ENCODE assay signal across 25 cellular contexts in genomic region chr2:151380617-151381235, GRCh38. TPM values are rescaled to one million over a fixed set of nuclear protein-coding genes. Genes with fewer than 3 reads are reported as not detected.
"Had no signal": no experiment of that assay in that cellular context is flagged by ENCODE, and none has a peak within 500 bp of the region (broad histone marks: within the 10 kb centered on the region; RNA-seq: fewer than 3 reads in every experiment).

No MANE protein-coding gene starts in this region.

- DNase-seq: activated CD4-positive, alpha-beta T cell treated with anti-CD3 and anti-CD28 coated beads for 48 hours; activated CD4-positive, CD25-positive, alpha-beta regulatory T cell; activated CD8-positive, alpha-beta T cell treated with anti-CD3 and anti-CD28 coated beads for 36 hours; activated effector memory CD4-positive, alpha-beta T cell treated with Interleukin-2 at 50 U/mL for 16 hours; activated naive CD4-positive, alpha-beta T cell treated with anti-CD3 and anti-CD28 coated beads, Interleukin-2, amount 10 ng/mL, durations not matched to agents 7 days and 5 days; activated naive CD8-positive, alpha-beta T cell treated with anti-CD3 and anti-CD28 coated beads, Interleukin-2, amount 50 U/mL, for 24 hours; activated T-cell treated with anti-CD3 and anti-CD28 coated beads, Interleukin-2, amount 50 U/mL, for 1 hour; cerebellar nuclear complex; cortex of kidney; gastrocnemius medialis; head of caudate nucleus; nucleus accumbens; stimulated activated CD4-positive, alpha-beta T cell treated with anti-CD3 and anti-CD28 coated beads, Interleukin-2, amount 100 ng/mL, for 24 hours; stimulated activated naive CD4-positive, alpha-beta T cell treated with Interleukin-2 at 50 U/mL for 16 hours; substantia nigra; T-helper 17 cell; transverse colon had no signal

- H3K27me3 ChIP-seq: ascending aorta, gastrocnemius medialis, right atrium auricular region, transverse colon had no signal

- H3K36me3 ChIP-seq: ascending aorta, gastrocnemius medialis, right atrium auricular region, transverse colon had no signal

- H3K4me1 Mint-ChIP-seq: activated naive CD8-positive, alpha-beta T cell treated with anti-CD3 and anti-CD28 coated beads, Interleukin-2, amount 50 U/mL, for 24 hours; nephron had no signal

- ATAC-seq: activated CD8-positive, alpha-beta T cell treated with anti-CD3 and anti-CD28 coated beads for 36 hours; activated naive CD8-positive, alpha-beta T cell treated with anti-CD3 and anti-CD28 coated beads, Interleukin-2, amount 50 U/mL, for 24 hours; gastrocnemius medialis; T-helper 17 cell had no signal

- FAIRE-seq: bronchial epithelial cell, keratinocyte had no signal

- H3K27ac Mint-ChIP-seq: activated CD8-positive, alpha-beta T cell treated with anti-CD3 and anti-CD28 coated beads for 36 hours; activated naive CD4-positive, alpha-beta T cell treated with anti-CD3 and anti-CD28 coated beads, Interleukin-2, amount 10 ng/mL, durations not matched to agents 7 days and 5 days; activated naive CD8-positive, alpha-beta T cell treated with anti-CD3 and anti-CD28 coated beads, Interleukin-2, amount 50 U/mL, for 24 hours; nephron; progenitor cell of endocrine pancreas; T-helper 17 cell had no signal

- H3K9me3 Mint-ChIP-seq: activated CD8-positive, alpha-beta T cell treated with anti-CD3 and anti-CD28 coated beads for 36 hours; activated naive CD4-positive, alpha-beta T cell treated with anti-CD3 and anti-CD28 coated beads, Interleukin-2, amount 10 ng/mL, durations not matched to agents 7 days and 5 days; activated naive CD8-positive, alpha-beta T cell treated with anti-CD3 and anti-CD28 coated beads, Interleukin-2, amount 50 U/mL, for 24 hours; mesothelial cell of epicardium; nephron had no signal

- H3K36me3 Mint-ChIP-seq: activated naive CD4-positive, alpha-beta T cell treated with anti-CD3 and anti-CD28 coated beads, Interleukin-2, amount 10 ng/mL, durations not matched to agents 7 days and 5 days; mesothelial cell of epicardium had no signal

- H3K9me3 ChIP-seq: ascending aorta, gastrocnemius medialis, right atrium auricular region, transverse colon had no signal

- H3K4me1 ChIP-seq: ascending aorta, gastrocnemius medialis, right atrium auricular region, transverse colon had no signal

- H3K27ac ChIP-seq: ascending aorta, gastrocnemius medialis, right atrium auricular region, transverse colon had no signal

- H3K27me3 Mint-ChIP-seq: activated CD8-positive, alpha-beta T cell treated with anti-CD3 and anti-CD28 coated beads for 36 hours; activated naive CD8-positive, alpha-beta T cell treated with anti-CD3 and anti-CD28 coated beads, Interleukin-2, amount 50 U/mL, for 24 hours; progenitor cell of endocrine pancreas; T-helper 17 cell had no signal

- H3K4me3 Mint-ChIP-seq: activated CD8-positive, alpha-beta T cell treated with anti-CD3 and anti-CD28 coated beads for 36 hours; activated naive CD4-positive, alpha-beta T cell treated with anti-CD3 and anti-CD28 coated beads, Interleukin-2, amount 10 ng/mL, durations not matched to agents 7 days and 5 days; activated naive CD8-positive, alpha-beta T cell treated with anti-CD3 and anti-CD28 coated beads, Interleukin-2, amount 50 U/mL, for 24 hours; mesothelial cell of epicardium; nephron; T-helper 17 cell had no signal

- H3K4me3 ChIP-seq: ascending aorta, gastrocnemius medialis, lung, right atrium auricular region, transverse colon had no signal

RNA-seq across cellular contexts. Expression of gene TNFAIP6, which starts 23.3 kb away (rescaled TPM):
- total RNA-seq: activated CD8-positive, alpha-beta T cell treated with anti-CD3 and anti-CD28 coated beads for 36 hours; progenitor cell of endocrine pancreas; T-helper 17 cell had no signal
